Comparison of ENCODE assay signal across 24 cellular contexts in the genomic region with DNA sequence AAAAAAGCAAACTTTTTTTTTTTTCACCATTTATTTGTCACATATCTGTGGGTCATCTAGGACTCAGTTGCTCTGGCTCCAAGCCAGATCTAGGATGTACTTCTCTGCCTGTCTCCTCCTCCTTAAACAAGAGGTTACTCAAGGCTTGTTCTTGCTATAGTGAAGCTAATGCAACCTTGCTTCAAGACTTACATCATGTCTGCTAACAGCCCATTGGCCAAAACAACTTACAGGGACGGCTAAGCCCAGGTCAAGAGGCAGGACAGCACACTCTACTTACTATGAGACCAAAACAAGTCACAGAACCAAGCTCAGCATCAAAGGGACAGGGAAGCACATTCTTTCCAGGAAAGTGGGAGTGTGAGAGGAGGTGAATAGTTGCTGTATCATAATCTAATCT.
"Had no signal": no experiment of that assay in that cellular context is flagged by ENCODE, and none has a peak within 500 bp of the region (broad histone marks: within the 10 kb centered on the region; RNA-seq: fewer than 3 reads in every experiment).

No MANE protein-coding gene starts in this region.

- H3K4me1 ChIP-seq: esophagus squamous epithelium, gastroesophageal sphincter, heart left ventricle, thyroid gland had no signal

- H3K9me3 ChIP-seq: esophagus squamous epithelium, gastroesophageal sphincter, heart left ventricle, thyroid gland had no signal

- ATAC-seq: activated CD4-positive, alpha-beta T cell treated with anti-CD3 and anti-CD28 coated beads for 36 hours; gastroesophageal sphincter; heart left ventricle; left cardiac atrium; sciatic nerve; stimulated activated naive B cell treated with anti-CD40 and anti-IgM and Interleukin-4, amounts not matched to agents 10 μg/mL and 1 μg/mL and 100 μg/mL, for 72 hours had no signal

- H3K4me3 Mint-ChIP-seq: activated CD4-positive, alpha-beta memory T cell treated with anti-CD3 and anti-CD28 coated beads for 36 hours; activated CD4-positive, alpha-beta T cell treated with anti-CD3 and anti-CD28 coated beads for 36 hours; activated naive CD8-positive, alpha-beta T cell treated with anti-CD3 and anti-CD28 coated beads, Interleukin-2, amount 10 ng/mL, durations not matched to agents 7 days and 5 days; endodermal cell; neural crest cell; stimulated activated naive B cell treated with anti-CD40 and anti-IgM and Interleukin-4, amounts not matched to agents 10 μg/mL and 1 μg/mL and 100 μg/mL, for 72 hours; T-helper 2 cell treated with Interferon-gamma antibody and Interleukin-4, amounts not matched to agents 5 μg/mL and 100 μg/mL, for 36 hours had no signal

- H3K27me3 Mint-ChIP-seq: activated CD4-positive, alpha-beta T cell treated with anti-CD3 and anti-CD28 coated beads for 36 hours had no signal

- H3K9me3 Mint-ChIP-seq: activated naive CD8-positive, alpha-beta T cell treated with anti-CD3 and anti-CD28 coated beads, Interleukin-2, amount 10 ng/mL, durations not matched to agents 7 days and 5 days; neural crest cell; T-helper 2 cell treated with Interferon-gamma antibody and Interleukin-4, amounts not matched to agents 5 μg/mL and 100 μg/mL, for 36 hours had no signal

- H3K36me3 ChIP-seq: esophagus squamous epithelium, gastroesophageal sphincter, heart left ventricle, thyroid gland had no signal

- H3K4me3 ChIP-seq: coronary artery, esophagus squamous epithelium, gastroesophageal sphincter, heart left ventricle, thyroid gland had no signal

- H3K27ac ChIP-seq: coronary artery, esophagus squamous epithelium, gastroesophageal sphincter, heart left ventricle, thyroid gland had no signal

- H3K27me3 ChIP-seq: thyroid gland had no signal

- H3K4me1 Mint-ChIP-seq: stimulated activated naive B cell treated with anti-CD40 and anti-IgM and Interleukin-4, amounts not matched to agents 10 μg/mL and 1 μg/mL and 100 μg/mL, for 72 hours had no signal

- H3K36me3 Mint-ChIP-seq: activated CD4-positive, alpha-beta memory T cell treated with anti-CD3 and anti-CD28 coated beads for 36 hours; stimulated activated naive B cell treated with anti-CD40 and anti-IgM and Interleukin-4, amounts not matched to agents 10 μg/mL and 1 μg/mL and 100 μg/mL, for 72 hours had no signal

- H3K27ac Mint-ChIP-seq: activated CD4-positive, alpha-beta memory T cell treated with anti-CD3 and anti-CD28 coated beads for 36 hours; activated CD4-positive, alpha-beta T cell treated with anti-CD3 and anti-CD28 coated beads for 36 hours; activated naive CD8-positive, alpha-beta T cell treated with anti-CD3 and anti-CD28 coated beads, Interleukin-2, amount 10 ng/mL, durations not matched to agents 7 days and 5 days; endodermal cell; stimulated activated naive B cell treated with anti-CD40 and anti-IgM and Interleukin-4, amounts not matched to agents 10 μg/mL and 1 μg/mL and 100 μg/mL, for 72 hours; T-helper 2 cell treated with Interferon-gamma antibody and Interleukin-4, amounts not matched to agents 5 μg/mL and 100 μg/mL, for 36 hours had no signal

- DNase-seq: activated CD4-positive, alpha-beta memory T cell treated with anti-CD3 and anti-CD28 coated beads for 36 hours; activated CD4-positive, alpha-beta T cell treated with anti-CD3 and anti-CD28 coated beads for 36 hours; activated naive CD4-positive, alpha-beta T cell treated with Interleukin-2 at 50 U/mL for 16 hours; activated naive CD8-positive, alpha-beta T cell treated with anti-CD3 and anti-CD28 coated beads, Interleukin-2, amount 10 ng/mL, durations not matched to agents 7 days and 5 days; activated T-cell treated with anti-CD3 and anti-CD28 coated beads, Interleukin-2, amount 50 U/mL, for 48 hours; amygdala; cerebellar nuclear complex; esophagus squamous epithelium; heart left ventricle; islet precursor cell; left cardiac atrium; occipital lobe; posterior cingulate gyrus; small intestine; stimulated activated CD4-positive, alpha-beta T cell treated with anti-CD3 and anti-CD28 coated beads, Interleukin-2, amount 100 ng/mL, for 48 hours; stimulated activated CD8-positive, alpha-beta memory T cell treated with anti-CD3 and anti-CD28 coated beads, Interleukin-4, amount 100 ng/mL, for 48 hours; stimulated activated naive B cell treated with anti-CD40 and anti-IgM and Interleukin-4, amounts not matched to agents 10 μg/mL and 1 μg/mL and 100 μg/mL, for 72 hours; thyroid gland had no signal
